In genomic region chr16:88700636-88701482, GRCh38 we compare ENCODE assay signal across 10 cellular contexts. TPM values are rescaled to one million over a fixed set of nuclear protein-coding genes. Genes with fewer than 3 reads are reported as not detected.
A peak's percentile ranks its signal among the peaks of the same experiment; 100 is the strongest.
DNase-seq lines count a peak whose midpoint lies in the region; ATAC-seq lines count a peak whose summit lies in the region.
"Had no signal": no experiment of that assay in that cellular context is flagged by ENCODE, and none has a peak within 500 bp of the region (broad histone marks: within the 10 kb centered on the region; RNA-seq: fewer than 3 reads in every experiment).

No MANE protein-coding gene starts in this region.

- POLR2A ChIA-PET in naive thymus-derived CD4-positive, alpha-beta T cell (lab: Charles Lee): interaction anchor here (0.5 to 7.0 kb wide), 20 partner anchors 12 to 1173 kb away, joined by 3 to 134 read pairs (median 6); partner anchors contain the start of genes CYBA, MVD, SNAI3 and TCF25

- H3K4me3 Mint-ChIP-seq in IgD-negative memory B cell: peak overlapping the region; percentile 87 to 95 (median 92)
- H3K4me3 Mint-ChIP-seq in activated CD4-positive, alpha-beta T cell treated with anti-CD3 and anti-CD28 coated beads, Interleukin-2, amount 10 ng/mL, durations not matched to agents 24 days and 14 days: peak overlapping the region; percentile 81
- peak overlapping the region; percentile 78 to 98 (median 94) for H3K4me3 Mint-ChIP-seq in naive thymus-derived CD4-positive, alpha-beta T cell
- H3K4me3 Mint-ChIP-seq in stimulated activated naive B cell treated with anti-CD40 and anti-IgM and Interleukin-4, amounts not matched to agents 10 μg/mL and 1 μg/mL and 100 μg/mL, for 72 hours: peak overlapping the region; percentile 74 to 76
- H3K4me3 Mint-ChIP-seq: nephron had no signal

- H3K9me3 ChIP-seq in naive thymus-derived CD4-positive, alpha-beta T cell (ENCODE audit: control insufficient read depth in 2 of 3, low read length in 3 of 3): no peaks in the 10 kb centered on the region

- H3K9me3 Mint-ChIP-seq in IgD-negative memory B cell: no peaks in the 10 kb centered on the region
- no peaks in the 10 kb centered on the region for H3K9me3 Mint-ChIP-seq in activated CD4-positive, alpha-beta T cell treated with anti-CD3 and anti-CD28 coated beads, Interleukin-2, amount 10 ng/mL, durations not matched to agents 24 days and 14 days
- H3K9me3 Mint-ChIP-seq in naive thymus-derived CD4-positive, alpha-beta T cell: no peaks in the 10 kb centered on the region
- H3K9me3 Mint-ChIP-seq in stimulated activated naive B cell treated with anti-CD40 and anti-IgM and Interleukin-4, amounts not matched to agents 10 μg/mL and 1 μg/mL and 100 μg/mL, for 72 hours: no peaks in the 10 kb centered on the region
- H3K9me3 Mint-ChIP-seq: nephron had no signal

- peak overlapping the region; percentile 56 for H3K4me3 ChIP-seq in naive thymus-derived CD4-positive, alpha-beta T cell (ENCODE audit: low read length)

- no peaks in the 10 kb centered on the region for H3K27me3 ChIP-seq in naive thymus-derived CD4-positive, alpha-beta T cell (ENCODE audit: control insufficient read depth in 2 of 2, insufficient read depth in 2 of 2, low read length in 2 of 2)

- H3K4me1 ChIP-seq in naive thymus-derived CD4-positive, alpha-beta T cell (ENCODE audit: control insufficient read depth in 2 of 2, insufficient read depth in 2 of 2, low read length in 2 of 2): peaks cover 32 to 60% of the 10 kb centered on the region in 2 donors

- CTCF ChIA-PET in naive thymus-derived CD4-positive, alpha-beta T cell (lab: Charles Lee): interaction anchor here (0.6 to 2.5 kb wide), 5 partner anchors 10 to 45 kb away, joined by 3 to 17 read pairs (median 4); partner anchors contain the start of gene SNAI3

- peak overlapping the region; percentile 89 to 96 (median 95) for H3K27ac Mint-ChIP-seq in IgD-negative memory B cell
- peak overlapping the region; percentile 95 for H3K27ac Mint-ChIP-seq in activated CD4-positive, alpha-beta T cell treated with anti-CD3 and anti-CD28 coated beads, Interleukin-2, amount 10 ng/mL, durations not matched to agents 24 days and 14 days
- peak overlapping the region; percentile 85 to 98 (median 97) for H3K27ac Mint-ChIP-seq in naive thymus-derived CD4-positive, alpha-beta T cell
- H3K27ac Mint-ChIP-seq in stimulated activated naive B cell treated with anti-CD40 and anti-IgM and Interleukin-4, amounts not matched to agents 10 μg/mL and 1 μg/mL and 100 μg/mL, for 72 hours: peak overlapping the region; percentile 95
- H3K27ac Mint-ChIP-seq: nephron had no signal

- no peaks in the 10 kb centered on the region for H3K27me3 Mint-ChIP-seq in IgD-negative memory B cell
- H3K27me3 Mint-ChIP-seq in activated CD4-positive, alpha-beta T cell treated with anti-CD3 and anti-CD28 coated beads, Interleukin-2, amount 10 ng/mL, durations not matched to agents 24 days and 14 days: no peaks in the 10 kb centered on the region
- H3K27me3 Mint-ChIP-seq in naive thymus-derived CD4-positive, alpha-beta T cell: no peaks in the 10 kb centered on the region
- H3K27me3 Mint-ChIP-seq in stimulated activated naive B cell treated with anti-CD40 and anti-IgM and Interleukin-4, amounts not matched to agents 10 μg/mL and 1 μg/mL and 100 μg/mL, for 72 hours: no peaks in the 10 kb centered on the region

- H3K4me1 Mint-ChIP-seq in IgD-negative memory B cell: peaks cover 43 to 46% (median 46%) of the 10 kb centered on the region in 3 donors
- peaks cover 50% of the 10 kb centered on the region for H3K4me1 Mint-ChIP-seq in activated CD4-positive, alpha-beta T cell treated with anti-CD3 and anti-CD28 coated beads, Interleukin-2, amount 10 ng/mL, durations not matched to agents 24 days and 14 days
- H3K4me1 Mint-ChIP-seq in naive thymus-derived CD4-positive, alpha-beta T cell: peaks cover 36 to 69% (median 47%) of the 10 kb centered on the region in 7 donors
- peaks cover 52 to 75% of the 10 kb centered on the region in 2 donors for H3K4me1 Mint-ChIP-seq in stimulated activated naive B cell treated with anti-CD40 and anti-IgM and Interleukin-4, amounts not matched to agents 10 μg/mL and 1 μg/mL and 100 μg/mL, for 72 hours

- no peaks in the 10 kb centered on the region for H3K36me3 Mint-ChIP-seq in IgD-negative memory B cell
- H3K36me3 Mint-ChIP-seq in activated CD4-positive, alpha-beta T cell treated with anti-CD3 and anti-CD28 coated beads, Interleukin-2, amount 10 ng/mL, durations not matched to agents 24 days and 14 days (ENCODE audit: low read depth): peaks cover 25% of the 10 kb centered on the region
- H3K36me3 Mint-ChIP-seq in naive thymus-derived CD4-positive, alpha-beta T cell: peaks cover 0 to 31% (median 3%) of the 10 kb centered on the region in 5 donors
- H3K36me3 Mint-ChIP-seq in stimulated activated naive B cell treated with anti-CD40 and anti-IgM and Interleukin-4, amounts not matched to agents 10 μg/mL and 1 μg/mL and 100 μg/mL, for 72 hours: peaks cover 27% of the 10 kb centered on the region in 2 donors

- ATAC-seq in GM21367 (IDR thresholded peaks at IDR 0.05; ENCODE audit: unreplicated experiment): peak; percentile 41
- ATAC-seq in naive thymus-derived CD4-positive, alpha-beta T cell: peak; percentile 91
- ATAC-seq in stimulated activated naive B cell treated with anti-CD40 and anti-IgM and Interleukin-4, amounts not matched to agents 10 μg/mL and 1 μg/mL and 100 μg/mL, for 72 hours (replicated peaks): peak; percentile 81 to 87

- intact Hi-C loops in activated CD4-positive, alpha-beta T cell treated with anti-CD3 and anti-CD28 coated beads, Interleukin-2, amount 10 ng/mL, durations not matched to agents 24 days and 14 days (cut with micrococcal nuclease): loop anchor here (2.0 to 5.0 kb wide), 4 partner anchors 38 to 248 kb away; partner anchors contain the start of genes CYBA, IL17C, MVD and ZFPM1
- intact Hi-C loops in naive thymus-derived CD4-positive, alpha-beta T cell (cut with micrococcal nuclease): loop anchor here (1.0 to 10.0 kb wide), 16 partner anchors 9 to 1024 kb away; partner anchors contain the start of genes BANP (in 2 of the 2), MVD (in 2 of the 2), SNAI3 (in 2 of the 2) and CYBA (in 1 of the 2)

- peaks cover 0 to 45% (median 9%) of the 10 kb centered on the region in 3 experiments for H3K36me3 ChIP-seq in naive thymus-derived CD4-positive, alpha-beta T cell (ENCODE audit: control insufficient read depth in 2 of 3, insufficient read depth in 3 of 3, low read length in 3 of 3)

- H3K27ac ChIP-seq in naive thymus-derived CD4-positive, alpha-beta T cell (ENCODE audit: low read depth, low read length): peak overlapping the region; percentile 88

- DNase-seq in AG08395 (ENCODE audit: low spot score): peak; percentile 52
- DNase-seq in activated CD4-positive, alpha-beta T cell treated with anti-CD3 and anti-CD28 coated beads, Interleukin-2, amount 10 ng/mL, durations not matched to agents 24 days and 14 days: peak; percentile 98
- peak; percentile 34 for DNase-seq in dedifferentiated amniotic fluid mesenchymal stem cell (ENCODE audit: extremely low spot score)
- DNase-seq in naive thymus-derived CD4-positive, alpha-beta T cell: peak; percentile 86 to 96 (median 93)
- DNase-seq in stimulated activated naive B cell treated with anti-CD40 and anti-IgM and Interleukin-4, amounts not matched to agents 10 μg/mL and 1 μg/mL and 100 μg/mL, for 72 hours: peak; percentile 82
- no peak for DNase-seq in NCI-H1105 treated with DMSO at 0.1 percent for 48 hours (lab: John Stamatoyannopoulos, UW)

RNA-seq across cellular contexts. Expression of gene RNF166, which starts 5.3 kb away (rescaled TPM):
- 33.9 TPM for polyA plus RNA-seq in IgD-negative memory B cell
- 47.3 and 49.7 TPM in 2 replicates for total RNA-seq in activated CD4-positive, alpha-beta T cell treated with anti-CD3 and anti-CD28 coated beads, Interleukin-2, amount 10 ng/mL, durations not matched to agents 24 days and 14 days
- 100 to 1,000 TPM in 4 of 5 experiments, 10 to 100 TPM in 1; 99.8 to 324 (median 133) TPM for total RNA-seq in naive thymus-derived CD4-positive, alpha-beta T cell
- polyA plus RNA-seq in naive thymus-derived CD4-positive, alpha-beta T cell: 10 to 100 TPM; 67.7 to 88.9 TPM

RNA-seq across cellular contexts. Expression of gene CTU2, which starts 5.4 kb away (rescaled TPM):
- 12.1 TPM for polyA plus RNA-seq in IgD-negative memory B cell
- 68.8 and 69.9 TPM in 2 replicates for total RNA-seq in activated CD4-positive, alpha-beta T cell treated with anti-CD3 and anti-CD28 coated beads, Interleukin-2, amount 10 ng/mL, durations not matched to agents 24 days and 14 days
- total RNA-seq in naive thymus-derived CD4-positive, alpha-beta T cell: 10 to 100 TPM; 26.0 to 43.3 (median 28.3) TPM
- polyA plus RNA-seq in naive thymus-derived CD4-positive, alpha-beta T cell: 10 to 100 TPM; 13.0 to 14.8 TPM

RNA-seq across cellular contexts. Expression of gene SNAI3, which starts 14.6 kb away (rescaled TPM):
- polyA plus RNA-seq in IgD-negative memory B cell: 12.3 TPM
- 3.0 and 3.3 TPM in 2 replicates for total RNA-seq in activated CD4-positive, alpha-beta T cell treated with anti-CD3 and anti-CD28 coated beads, Interleukin-2, amount 10 ng/mL, durations not matched to agents 24 days and 14 days
- 10 to 100 TPM in 1 of 5 experiments, 1 to 10 TPM in 4; 2.7 to 13.0 (median 6.1) TPM for total RNA-seq in naive thymus-derived CD4-positive, alpha-beta T cell
- polyA plus RNA-seq in naive thymus-derived CD4-positive, alpha-beta T cell: 10 to 100 TPM in 1 of 2 donors, 1 to 10 TPM in 1; 6.5 to 13.5 TPM
- polyA plus RNA-seq: BJ had no signal

RNA-seq across cellular contexts. Expression of gene MVD, which starts 38.0 kb away (rescaled TPM):
- 26.0 TPM for polyA plus RNA-seq in IgD-negative memory B cell
- 95.7 and 102 TPM in 2 replicates for total RNA-seq in activated CD4-positive, alpha-beta T cell treated with anti-CD3 and anti-CD28 coated beads, Interleukin-2, amount 10 ng/mL, durations not matched to agents 24 days and 14 days
- 10 to 100 TPM; 37.7 to 66.9 (median 42.7) TPM for total RNA-seq in naive thymus-derived CD4-positive, alpha-beta T cell
- polyA plus RNA-seq in naive thymus-derived CD4-positive, alpha-beta T cell: 10 to 100 TPM; 12.9 to 23.5 TPM

RNA-seq across cellular contexts. Expression of gene CYBA, which starts 50.0 kb away (rescaled TPM):
- 1,890 TPM for polyA plus RNA-seq in IgD-negative memory B cell
- total RNA-seq in activated CD4-positive, alpha-beta T cell treated with anti-CD3 and anti-CD28 coated beads, Interleukin-2, amount 10 ng/mL, durations not matched to agents 24 days and 14 days: 222 and 228 TPM in 2 replicates
- total RNA-seq in naive thymus-derived CD4-positive, alpha-beta T cell: 100 to 1,000 TPM; 240 to 498 (median 281) TPM
- polyA plus RNA-seq in naive thymus-derived CD4-positive, alpha-beta T cell: 100 to 1,000 TPM; 454 to 537 TPM

Comparison
In these comparisons a context has a peak if more than half of its experiments do, and no peak if none do; other contexts are left out.
1. ATAC-seq: peak in every context shown above with its lines; median percentile 91 in naive thymus-derived CD4-positive, alpha-beta T cell; 84 in stimulated activated naive B cell treated with anti-CD40 and anti-IgM and Interleukin-4, amounts not matched to agents 10 μg/mL and 1 μg/mL and 100 μg/mL, for 72 hours; 41 in GM21367.